In genomic region chr4:113327513-113327912, GRCh38 we compare ENCODE assay signal across 16 cellular contexts.
DNase-seq lines count a peak whose midpoint lies in the region; ATAC-seq, FAIRE-seq and TF ChIP-seq lines count a peak whose summit lies in the region.
"Had no signal": no experiment of that assay in that cellular context is flagged by ENCODE, and none has a peak within 500 bp of the region (broad histone marks: within the 10 kb centered on the region; RNA-seq: fewer than 3 reads in every experiment).

No MANE protein-coding gene starts in this region.

- H3K4me1 Mint-ChIP-seq in endothelial cell (ENCODE audit: unreplicated experiment) = no peaks in the 10 kb centered on the region

- no peaks in the 10 kb centered on the region for H3K9me3 Mint-ChIP-seq in endothelial cell (ENCODE audit: unreplicated experiment)
- H3K9me3 Mint-ChIP-seq: activated T-helper 1 cell treated with anti-CD3 and anti-CD28 coated beads, Interleukin-12 subunit alpha, Interleukin-12 subunit beta, Interleukin-2, Interleukin-4 antibody, amounts not matched to agents 30 ng/mL and 10 ng/mL and 1 ng/mL, durations not matched to agents 14 hours and 24 hours and 36 hours; mesothelial cell of epicardium had no signal

- DNase-seq in left ventricle myocardium superior (no peak), Right ventricle myocardium superior (no peak), RKO (ENCODE audit: low spot score) (peak; percentile 8), kidney tubule cell (ENCODE audit: low spot score) (peak; percentile 29), AG08396 (ENCODE audit: low spot score) (no peak), endothelial cell (ENCODE audit: low spot score) (no peak), frontal cortex (ENCODE audit: low spot score in 2 of 2) (no peak)
- DNase-seq: activated CD4-positive, alpha-beta T cell treated with anti-CD3 and anti-CD28 coated beads, Interleukin-2, amount 50 U/mL, for 1 hour; DMS 273 treated with DMSO at 0.1 percent for 48 hours; dorsolateral prefrontal cortex; foreskin melanocyte; NCI-H345 had no signal

- no peak overlapping the region for H3K4me3 Mint-ChIP-seq in endothelial cell (ENCODE audit: unreplicated experiment)
- H3K4me3 Mint-ChIP-seq: activated T-helper 1 cell treated with anti-CD3 and anti-CD28 coated beads, Interleukin-12 subunit alpha, Interleukin-12 subunit beta, Interleukin-2, Interleukin-4 antibody, amounts not matched to agents 30 ng/mL and 10 ng/mL and 1 ng/mL, durations not matched to agents 14 hours and 24 hours and 36 hours; mesothelial cell of epicardium had no signal

- peak; percentile 32 for ATAC-seq in left ventricle myocardium superior
- ATAC-seq in Right ventricle myocardium superior (ENCODE audit: poor library complexity) = no peak
- no peak for ATAC-seq in HG03280 (IDR thresholded peaks at IDR 0.05; ENCODE audit: unreplicated experiment)

- H3K36me3 Mint-ChIP-seq in endothelial cell (ENCODE audit: low read depth, unreplicated experiment) = no peaks in the 10 kb centered on the region
- H3K36me3 Mint-ChIP-seq: mesothelial cell of epicardium had no signal

- intact Hi-C loops in left ventricle myocardium superior (cut with micrococcal nuclease) (no loop called here), Right ventricle myocardium superior (cut with DNase I) (no loop called here)

- no peak overlapping the region for H3K27ac Mint-ChIP-seq in endothelial cell (ENCODE audit: unreplicated experiment)
- H3K27ac Mint-ChIP-seq: activated T-helper 1 cell treated with anti-CD3 and anti-CD28 coated beads, Interleukin-12 subunit alpha, Interleukin-12 subunit beta, Interleukin-2, Interleukin-4 antibody, amounts not matched to agents 30 ng/mL and 10 ng/mL and 1 ng/mL, durations not matched to agents 14 hours and 24 hours and 36 hours; mesothelial cell of epicardium had no signal

- no peak for FAIRE-seq in frontal cortex (lab: Jason Lieb, UNC)
- FAIRE-seq: RCC 7860 had no signal

- no peaks in the 10 kb centered on the region for H3K27me3 Mint-ChIP-seq in endothelial cell (ENCODE audit: unreplicated experiment)

- TF ChIP-seq CTCF in endothelial cell (IDR thresholded peaks at IDR 0.05; ENCODE audit: unreplicated experiment) = no peak

Comparison
In these comparisons a context has a peak if more than half of its experiments do, and no peak if none do; other contexts are left out.
1. DNase-seq: peak in RKO (single experiment) and kidney tubule cell (single experiment); none in left ventricle myocardium superior (single experiment), Right ventricle myocardium superior (single experiment), AG08396 (single experiment), endothelial cell (single experiment) and frontal cortex (0 of 2).